8 cellular contexts compared by ENCODE assay signal in genomic region chr19:42176649-42176989, GRCh38. TPM values are rescaled to one million over a fixed set of nuclear protein-coding genes. Genes with fewer than 3 reads are reported as not detected.
DNase-seq lines count a peak whose midpoint lies in the region; ATAC-seq and TF ChIP-seq lines count a peak whose summit lies in the region.

No MANE protein-coding gene starts in this region.

- H3K36me3 ChIP-seq in WERI-Rb-1 (no peaks in the 10 kb centered on the region), heart right ventricle (no peaks in the 10 kb centered on the region)

- intact Hi-C loops in heart right ventricle (cut with DNase I): loop anchor here in 1 of 10 donors (5.0 kb wide), 1 partner anchor 39 kb away; no protein-coding TSS in a partner anchor

- H3K9me3 ChIP-seq in WERI-Rb-1 (ENCODE audit: severe bottlenecking) (no peaks in the 10 kb centered on the region), heart right ventricle (no peaks in the 10 kb centered on the region)

- H3K27ac ChIP-seq in WERI-Rb-1 (peak overlapping the region; percentile 74), heart right ventricle (no peak overlapping the region)

- no peak overlapping the region for H3K27ac Mint-ChIP-seq in activated CD4-positive, alpha-beta T cell treated with anti-CD3 and anti-CD28 coated beads, Interleukin-2, amount 10 ng/mL, durations not matched to agents 7 days and 5 days

- H3K4me3 ChIP-seq in WERI-Rb-1 (ENCODE audit: low read depth, low read length) (peak overlapping the region; percentile 54), heart right ventricle (peak overlapping the region in 9 of 10 donors; percentile 32 to 52 (median 46)), skeletal muscle cell (ENCODE audit: low read depth, low read length) (peak overlapping the region; percentile 52)

- no peaks in the 10 kb centered on the region for H3K36me3 Mint-ChIP-seq in activated CD4-positive, alpha-beta T cell treated with anti-CD3 and anti-CD28 coated beads, Interleukin-2, amount 10 ng/mL, durations not matched to agents 7 days and 5 days (ENCODE audit: low read depth)

- DNase-seq in activated CD4-positive, alpha-beta T cell treated with anti-CD3 and anti-CD28 coated beads, Interleukin-2, amount 10 ng/mL, durations not matched to agents 7 days and 5 days: no peak
- DNase-seq in activated CD4-positive, alpha-beta T cell treated with anti-CD3 and anti-CD28 coated beads for 48 hours: no peak
- no peak for DNase-seq in WERI-Rb-1
- DNase-seq in heart right ventricle: no peak
- DNase-seq in skeletal muscle cell (ENCODE audit: low read depth): no peak

- 1% methylated on average over 31 of the region's 31 CpGs for WGBS in heart right ventricle, 2 donors

- H3K4me1 ChIP-seq in heart right ventricle: peaks cover 0 to 15% (median 11%) of the 10 kb centered on the region in 9 donors

- POLR2A ChIA-PET in activated CD4-positive, alpha-beta T cell treated with anti-CD3 and anti-CD28 coated beads, Interleukin-2, amount 10 ng/mL, durations not matched to agents 7 days and 5 days (lab: Charles Lee): no interaction called here

- no peaks in the 10 kb centered on the region for H3K9me3 Mint-ChIP-seq in activated CD4-positive, alpha-beta T cell treated with anti-CD3 and anti-CD28 coated beads, Interleukin-2, amount 10 ng/mL, durations not matched to agents 7 days and 5 days

- H3K27me3 Mint-ChIP-seq in activated CD4-positive, alpha-beta T cell treated with anti-CD3 and anti-CD28 coated beads, Interleukin-2, amount 10 ng/mL, durations not matched to agents 7 days and 5 days: peaks cover 21% of the 10 kb centered on the region

- peaks cover 11% of the 10 kb centered on the region for H3K27me3 ChIP-seq in WERI-Rb-1 (ENCODE audit: insufficient read depth, low read depth, severe bottlenecking)
- H3K27me3 ChIP-seq in heart right ventricle: peaks cover 0 to 89% (median 83%) of the 10 kb centered on the region in 7 donors

- peaks cover 16% of the 10 kb centered on the region for H3K4me1 Mint-ChIP-seq in activated CD4-positive, alpha-beta T cell treated with anti-CD3 and anti-CD28 coated beads, Interleukin-2, amount 10 ng/mL, durations not matched to agents 7 days and 5 days

- CTCF ChIA-PET in activated CD4-positive, alpha-beta T cell treated with anti-CD3 and anti-CD28 coated beads, Interleukin-2, amount 10 ng/mL, durations not matched to agents 7 days and 5 days (lab: Charles Lee): interaction anchor here (0.8 to 2.3 kb wide), 6 partner anchors 8 to 68 kb away, joined by 3 to 15 read pairs (median 6); no protein-coding TSS in a partner anchor

- ATAC-seq in heart right ventricle (peak in 6 of 8 donors; percentile 37 to 75 (median 54)), GM19463 (IDR thresholded peaks at IDR 0.05; ENCODE audit: unreplicated experiment) (no peak), GM18870 (IDR thresholded peaks at IDR 0.05; ENCODE audit: unreplicated experiment) (no peak), HG02571 (IDR thresholded peaks at IDR 0.05; ENCODE audit: unreplicated experiment) (no peak)

- no peak for TF ChIP-seq CTCF in WERI-Rb-1 (IDR thresholded peaks at IDR 0.05; ENCODE audit: low read depth, low read length)
- no peak for TF ChIP-seq CTCF in heart right ventricle (IDR thresholded peaks at IDR 0.05)

- H3K4me3 Mint-ChIP-seq in activated CD4-positive, alpha-beta T cell treated with anti-CD3 and anti-CD28 coated beads, Interleukin-2, amount 10 ng/mL, durations not matched to agents 7 days and 5 days: peak overlapping the region; percentile 74

RNA-seq across cellular contexts. Expression of gene DEDD2, which starts 40.9 kb away (rescaled TPM):
- 10 to 100 TPM; 37.2 to 42.4 TPM for total RNA-seq in activated CD4-positive, alpha-beta T cell treated with anti-CD3 and anti-CD28 coated beads, Interleukin-2, amount 10 ng/mL, durations not matched to agents 7 days and 5 days
- 10 to 100 TPM in 9 of 10 donors, 1 to 10 TPM in 1; 9.8 to 20.5 (median 12.2) TPM for total RNA-seq in heart right ventricle
- polyA plus RNA-seq in heart right ventricle: 10 to 100 TPM; 12.9 to 15.2 TPM

RNA-seq across cellular contexts. Expression of gene ZNF526, which starts 43.5 kb away (rescaled TPM):
- total RNA-seq in activated CD4-positive, alpha-beta T cell treated with anti-CD3 and anti-CD28 coated beads, Interleukin-2, amount 10 ng/mL, durations not matched to agents 7 days and 5 days: 10 to 100 TPM; 18.0 to 18.5 TPM
- total RNA-seq in heart right ventricle: 1 to 10 TPM; 3.2 to 7.0 (median 5.4) TPM
- polyA plus RNA-seq in heart right ventricle: 1 to 10 TPM; 3.2 to 3.4 TPM

RNA-seq across cellular contexts. Expression of gene POU2F2, which starts 44.4 kb away (rescaled TPM):
- 10 to 100 TPM; 19.6 to 22.9 TPM for total RNA-seq in activated CD4-positive, alpha-beta T cell treated with anti-CD3 and anti-CD28 coated beads, Interleukin-2, amount 10 ng/mL, durations not matched to agents 7 days and 5 days
- 1 to 10 TPM in 1 of 10 donors, under 1 TPM in 9; 0.51 to 3.8 (median 0.70) TPM for total RNA-seq in heart right ventricle
- under 1 TPM; 0.28 to 0.37 TPM for polyA plus RNA-seq in heart right ventricle

Comparison
In these comparisons a context has a peak if more than half of its experiments do, and no peak if none do; other contexts are left out.
1. ATAC-seq: peak in heart right ventricle (6 of 8); none in GM19463 (single experiment), GM18870 (single experiment) and HG02571 (single experiment).
2. RNA of gene POU2F2, which starts 44.4 kb away (total RNA-seq): 19.6 to 22.9 TPM in activated CD4-positive, alpha-beta T cell treated with anti-CD3 and anti-CD28 coated beads, Interleukin-2, amount 10 ng/mL, durations not matched to agents 7 days and 5 days; 0.51 to 3.8 TPM in heart right ventricle; every median in the first group is over 4 times any median in the second.
3. Peak in every context shown above with its lines, with median percentiles within 50 percentile points of each other: H3K4me3 ChIP-seq.